In the genomic region with DNA sequence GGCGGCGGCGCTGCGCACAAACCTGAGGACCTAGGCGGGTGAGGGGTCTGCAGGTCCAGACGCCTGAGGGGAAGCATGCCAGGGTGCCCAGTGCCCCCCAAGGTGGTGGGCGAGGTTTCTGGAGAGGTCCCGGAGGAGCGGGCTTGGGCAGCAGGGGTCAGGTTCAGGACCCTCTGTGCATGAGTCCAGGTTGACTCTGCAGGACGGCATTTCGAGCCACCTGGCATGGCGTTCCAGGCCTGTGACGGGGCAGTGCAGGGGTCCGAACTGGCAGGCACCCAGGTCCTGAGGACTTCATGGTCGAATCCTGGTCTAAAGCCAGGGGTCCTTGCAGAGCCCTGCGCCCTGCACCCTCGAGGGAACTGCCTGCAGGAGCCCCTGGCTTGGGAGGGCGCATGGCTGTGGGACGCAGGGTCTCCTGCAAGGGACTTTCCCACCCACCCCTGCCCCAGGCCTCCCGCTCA, we compare ENCODE assay signal across 10 cellular contexts. TPM values are rescaled to one million over a fixed set of nuclear protein-coding genes. Genes with fewer than 3 reads are reported as not detected.
DNase-seq lines count a peak whose midpoint lies in the region; ATAC-seq, FAIRE-seq and TF ChIP-seq lines count a peak whose summit lies in the region.
"Had no signal": no experiment of that assay in that cellular context is flagged by ENCODE, and none has a peak within 500 bp of the region (broad histone marks: within the 10 kb centered on the region; RNA-seq: fewer than 3 reads in every experiment).

No MANE protein-coding gene starts in this region.

- DNase-seq in cardiac muscle cell (ENCODE audit: low read depth in 1 of 2, low spot score in 1 of 2) (no peak), Right ventricle myocardium inferior (ENCODE audit: missing footprints) (no peak), mesothelial cell of epicardium (ENCODE audit: low spot score in 2 of 2, unreplicated experiment in 2 of 2) (no peak), uterus (peak in 1 of 2 donors; percentile 27), D721Med (ENCODE audit: insufficient read length, low spot score) (no peak)
- no peak for DNase-seq in effector memory CD8-positive, alpha-beta T cell

- H3K9me3 ChIP-seq in cardiac muscle cell (ENCODE audit: low read depth): no peaks in the 10 kb centered on the region
- no peaks in the 10 kb centered on the region for H3K9me3 ChIP-seq in duodenal mucosa (ENCODE audit: control insufficient read depth in 1 of 2, low read length in 2 of 2)
- H3K9me3 ChIP-seq in uterus: no peaks in the 10 kb centered on the region

- H3K4me3 Mint-ChIP-seq in mesothelial cell of epicardium: peak overlapping the region; percentile 43
- peak overlapping the region in 1 of 2 donors; percentile 25 for H3K4me3 Mint-ChIP-seq in effector memory CD8-positive, alpha-beta T cell
- H3K4me3 Mint-ChIP-seq: activated CD4-positive, alpha-beta T cell treated with anti-CD3 and anti-CD28 coated beads, Interleukin-2, amount 10 ng/mL, durations not matched to agents 7 days and 5 days had no signal

- H3K27me3 ChIP-seq in cardiac muscle cell: no peaks in the 10 kb centered on the region
- no peaks in the 10 kb centered on the region for H3K27me3 ChIP-seq in duodenal mucosa (ENCODE audit: control insufficient read depth in 1 of 2, insufficient read depth in 2 of 2, low read length in 2 of 2)
- H3K27me3 ChIP-seq in uterus: peaks cover 0 to 6% of the 10 kb centered on the region in 2 donors

- no peak for TF ChIP-seq POLR2A in uterus (IDR thresholded peaks at IDR 0.05)

- H3K4me1 ChIP-seq in cardiac muscle cell (ENCODE audit: low read depth) (peaks cover 33% of the 10 kb centered on the region), duodenal mucosa (ENCODE audit: control insufficient read depth in 1 of 2, insufficient read depth in 2 of 2, low read length in 2 of 2) (peaks cover 30 to 52% of the 10 kb centered on the region in 2 donors), uterus (peaks cover 0 to 14% of the 10 kb centered on the region in 2 donors)

- peak overlapping the region; percentile 98 for H3K4me3 ChIP-seq in cardiac muscle cell
- peak overlapping the region in 1 of 2 donors; percentile 70 for H3K4me3 ChIP-seq in duodenal mucosa (ENCODE audit: low read depth in 1 of 2, low read length in 2 of 2)
- H3K4me3 ChIP-seq in uterus: peak overlapping the region; percentile 47 to 53

- TF ChIP-seq CTCF in cardiac muscle cell (IDR thresholded peaks at IDR 0.05; ENCODE audit: low read depth, low read length) (no peak), mesothelial cell of epicardium (IDR thresholded peaks at IDR 0.05; ENCODE audit: unreplicated experiment) (no peak), uterus (IDR thresholded peaks at IDR 0.05) (no peak), D721Med (IDR thresholded peaks at IDR 0.05; ENCODE audit: insufficient read depth, missing control alignments) (no peak)

- peak overlapping the region; percentile 57 to 75 for H3K9ac ChIP-seq in duodenal mucosa (ENCODE audit: low read depth in 1 of 2, low read length in 2 of 2)

- peaks cover 19% of the 10 kb centered on the region for H3K4me1 Mint-ChIP-seq in mesothelial cell of epicardium
- H3K4me1 Mint-ChIP-seq in effector memory CD8-positive, alpha-beta T cell (ENCODE audit: low read depth in 2 of 2): peaks cover 10 to 18% of the 10 kb centered on the region in 2 donors

- H3K27ac ChIP-seq in cardiac muscle cell: no peak overlapping the region
- peak overlapping the region; percentile 75 for H3K27ac ChIP-seq in duodenal mucosa (ENCODE audit: low read depth, low read length)
- H3K27ac ChIP-seq in uterus: peak overlapping the region; percentile 83 to 88

- no peaks in the 10 kb centered on the region for H3K9me3 Mint-ChIP-seq in mesothelial cell of epicardium
- H3K9me3 Mint-ChIP-seq in effector memory CD8-positive, alpha-beta T cell: no peaks in the 10 kb centered on the region
- H3K9me3 Mint-ChIP-seq: activated CD4-positive, alpha-beta T cell treated with anti-CD3 and anti-CD28 coated beads, Interleukin-2, amount 10 ng/mL, durations not matched to agents 7 days and 5 days; CD4-positive, CD25-positive, alpha-beta regulatory T cell had no signal

- intact Hi-C loops in Right ventricle myocardium inferior (cut with DNase I): loop anchor here (5.0 kb wide), 1 partner anchor 40 kb away; the partner anchor contains the start of gene CSNK1D
- intact Hi-C loops in uterus (cut with DNase I; ENCODE audit: low total_unique reads): loop anchor here (10.0 kb wide), 1 partner anchor 92 kb away; no protein-coding TSS in a partner anchor

- H3K36me3 ChIP-seq in cardiac muscle cell (peaks cover 7% of the 10 kb centered on the region), duodenal mucosa (ENCODE audit: control insufficient read depth in 1 of 2, insufficient read depth in 2 of 2, low read length in 2 of 2) (peaks cover 0 to under 1% of the 10 kb centered on the region in 2 donors), uterus (no peaks in the 10 kb centered on the region)

- ATAC-seq in Right ventricle myocardium inferior (no peak), HG02759 (IDR thresholded peaks at IDR 0.05; ENCODE audit: unreplicated experiment) (no peak)
- ATAC-seq in effector memory CD8-positive, alpha-beta T cell (replicated peaks): no peak

- peaks cover 11% of the 10 kb centered on the region for H3K27me3 Mint-ChIP-seq in mesothelial cell of epicardium (ENCODE audit: low read depth)
- H3K27me3 Mint-ChIP-seq in effector memory CD8-positive, alpha-beta T cell: no peaks in the 10 kb centered on the region
- H3K27me3 Mint-ChIP-seq: activated CD4-positive, alpha-beta T cell treated with anti-CD3 and anti-CD28 coated beads, Interleukin-2, amount 10 ng/mL, durations not matched to agents 7 days and 5 days; CD4-positive, CD25-positive, alpha-beta regulatory T cell had no signal

- no peak for FAIRE-seq in D721Med (lab: Jason Lieb, UNC)

- peaks cover under 1% of the 10 kb centered on the region for H3K36me3 Mint-ChIP-seq in mesothelial cell of epicardium
- H3K36me3 Mint-ChIP-seq in effector memory CD8-positive, alpha-beta T cell (ENCODE audit: insufficient read depth): peaks cover 71% of the 10 kb centered on the region
- H3K36me3 Mint-ChIP-seq: CD4-positive, CD25-positive, alpha-beta regulatory T cell had no signal

- H3K27ac Mint-ChIP-seq in mesothelial cell of epicardium: no peak overlapping the region
- peak overlapping the region in 1 of 2 donors; percentile 23 for H3K27ac Mint-ChIP-seq in effector memory CD8-positive, alpha-beta T cell
- H3K27ac Mint-ChIP-seq: CD4-positive, CD25-positive, alpha-beta regulatory T cell had no signal

RNA-seq across cellular contexts. Expression of gene SLC16A3, which starts 3.5 kb away (rescaled TPM):
- total RNA-seq in cardiac muscle cell: 313 and 327 TPM in 2 replicates
- polyA plus RNA-seq in cardiac muscle cell: 55.6 and 63.2 TPM in 2 replicates
- 10.4 TPM for total RNA-seq in Right ventricle myocardium inferior
- 62.0 to 68.8 TPM (median 67.3 TPM) in 3 replicates for total RNA-seq in mesothelial cell of epicardium
- 10 to 100 TPM in 2 of 4 donors, 1 to 10 TPM in 2; 1.5 to 28.6 (median 12.2) TPM for total RNA-seq in uterus

RNA-seq across cellular contexts. Expression of gene CCDC57, which starts 19.7 kb away (rescaled TPM):
- 28.3 and 46.2 TPM in 2 replicates for total RNA-seq in cardiac muscle cell
- 53.5 and 56.0 TPM in 2 replicates for polyA plus RNA-seq in cardiac muscle cell
- 7.9 TPM for total RNA-seq in Right ventricle myocardium inferior
- 90.4 to 92.1 TPM (median 91.5 TPM) in 3 replicates for total RNA-seq in mesothelial cell of epicardium
- total RNA-seq in uterus: 10 to 100 TPM in 2 of 4 donors, 1 to 10 TPM in 2; 4.4 to 88.2 (median 17.6) TPM

RNA-seq across cellular contexts. Expression of gene CSNK1D, which starts 41.1 kb away (rescaled TPM):
- total RNA-seq in cardiac muscle cell (40.3 and 53.1 TPM in 2 replicates), Right ventricle myocardium inferior (62.6 TPM), mesothelial cell of epicardium (202 to 212 TPM (median 204 TPM) in 3 replicates), uterus (100 to 1,000 TPM in 1 of 4 donors, 10 to 100 TPM in 3; 16.5 to 173 (median 44.6) TPM)
- 106 and 134 TPM in 2 replicates for polyA plus RNA-seq in cardiac muscle cell
